Comparison of ENCODE assay signal across 8 cellular contexts in genomic region chr17:51000835-51001638, GRCh38.
A peak's percentile ranks its signal among the peaks of the same experiment; 100 is the strongest.
DNase-seq lines count a peak whose midpoint lies in the region; ATAC-seq and TF ChIP-seq lines count a peak whose summit lies in the region.

No MANE protein-coding gene starts in this region.

- no peaks in the 10 kb centered on the region for H3K27me3 ChIP-seq in brain microvascular endothelial cell (replicated peaks)

- H3K36me3 ChIP-seq in brain microvascular endothelial cell (replicated peaks): peaks cover 47% of the 10 kb centered on the region

- no peak for ATAC-seq in HG02588 (IDR thresholded peaks at IDR 0.05; ENCODE audit: unreplicated experiment)
- ATAC-seq in HG02970 (IDR thresholded peaks at IDR 0.05; ENCODE audit: low FRiP score, unreplicated experiment): no peak

- H3K27ac ChIP-seq in brain microvascular endothelial cell: no peak overlapping the region

- TF ChIP-seq CTCF in brain microvascular endothelial cell (IDR thresholded peaks at IDR 0.05; ENCODE audit: low read depth, low read length, missing control alignments): peak; percentile 23

- no peak overlapping the region for H3K4me3 ChIP-seq in brain microvascular endothelial cell (ENCODE audit: low read depth, low read length)

- DNase-seq in DMS79 (lab: John Stamatoyannopoulos, UW): peak; percentile 16
- peak; percentile 73 for DNase-seq in HT-29 (ENCODE audit: low spot score)
- DNase-seq in NCI-H82 (lab: John Stamatoyannopoulos, UW): peak; percentile 80
- DNase-seq in brain microvascular endothelial cell: peak; percentile 35
- peak; percentile 60 for DNase-seq in iPS-NIHi7 (ENCODE audit: extremely low spot score)
- peak; percentile 55 for DNase-seq in stromal cell of bone marrow (ENCODE audit: low read depth)

- in situ Hi-C loops in brain microvascular endothelial cell (cut with HindIII; ENCODE audit: low pct_ligation_motif_present, low sequenced_read_pairs): no loop called here

Comparison
In these comparisons a context has a peak if more than half of its experiments do, and no peak if none do; other contexts are left out.
1. DNase-seq: peak in every context shown above with its lines; median percentile 80 in NCI-H82; 73 in HT-29; 60 in iPS-NIHi7; 55 in stromal cell of bone marrow; 35 in brain microvascular endothelial cell; 16 in DMS79.